In genomic region chr5:83683836-83684235, GRCh38 we compare ENCODE assay signal across 1 cellular context.
TF ChIP-seq lines count a peak whose summit lies in the region.

No MANE protein-coding gene starts in this region.

TF ChIP-seq in GM23338, 12 proteins besides CTCF, POLR2A, EP300 and RAD21 (continued from another document):
- TF ChIP-seq ZNF462 (CRISPR knock-in tag; IDR thresholded peaks at IDR 0.05) (peak; percentile 79), STAT1 (IDR thresholded peaks at IDR 0.05; ENCODE audit: unreplicated experiment) (no peak)
TF ChIP-seq in GM23338: peak in this region for 1.
